1 cellular context compared by ENCODE assay signal in genomic region chr1:25861316-25862286, GRCh38.
A peak's percentile ranks its signal among the peaks of the same experiment; 100 is the strongest.
TF ChIP-seq lines count a peak whose summit lies in the region.

No MANE protein-coding gene starts in this region.

TF ChIP-seq in HepG2, 621 proteins besides CTCF, POLR2A, EP300 and RAD21 (continued from another document and continues in another):
- TF ChIP-seq, protein P1, sequence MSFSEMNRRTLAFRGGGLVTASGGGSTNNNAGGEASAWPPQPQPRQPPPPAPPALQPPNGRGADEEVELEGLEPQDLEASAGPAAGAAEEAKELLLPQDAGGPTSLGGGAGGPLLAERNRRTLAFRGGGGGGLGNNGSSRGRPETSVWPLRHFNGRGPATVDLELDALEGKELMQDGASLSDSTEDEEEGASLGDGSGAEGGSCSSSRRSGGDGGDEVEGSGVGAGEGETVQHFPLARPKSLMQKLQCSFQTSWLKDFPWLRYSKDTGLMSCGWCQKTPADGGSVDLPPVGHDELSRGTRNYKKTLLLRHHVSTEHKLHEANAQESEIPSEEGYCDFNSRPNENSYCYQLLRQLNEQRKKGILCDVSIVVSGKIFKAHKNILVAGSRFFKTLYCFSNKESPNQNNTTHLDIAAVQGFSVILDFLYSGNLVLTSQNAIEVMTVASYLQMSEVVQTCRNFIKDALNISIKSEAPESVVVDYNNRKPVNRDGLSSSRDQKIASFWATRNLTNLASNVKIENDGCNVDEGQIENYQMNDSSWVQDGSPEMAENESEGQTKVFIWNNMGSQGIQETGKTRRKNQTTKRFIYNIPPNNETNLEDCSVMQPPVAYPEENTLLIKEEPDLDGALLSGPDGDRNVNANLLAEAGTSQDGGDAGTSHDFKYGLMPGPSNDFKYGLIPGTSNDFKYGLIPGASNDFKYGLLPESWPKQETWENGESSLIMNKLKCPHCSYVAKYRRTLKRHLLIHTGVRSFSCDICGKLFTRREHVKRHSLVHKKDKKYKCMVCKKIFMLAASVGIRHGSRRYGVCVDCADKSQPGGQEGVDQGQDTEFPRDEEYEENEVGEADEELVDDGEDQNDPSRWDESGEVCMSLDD (CRISPR knock-in tag; IDR thresholded peaks at IDR 0.05; ENCODE audit: borderline replicate concordance), result peak; percentile 65; the same call in 1 of the 2 replicates
- TF ChIP-seq ZKSCAN5 (CRISPR knock-in tag; IDR thresholded peaks at IDR 0.05) (0 out of 2 replicates have a peak, but pooled peaks have one; percentile 13), MBD4 (IDR thresholded peaks at IDR 0.05; ENCODE audit: borderline replicate concordance, low read length) (no peak), DNMT3B (CRISPR knock-in tag; conservative IDR thresholded peaks at IDR 0.05) (no peak), SCMH1 (CRISPR knock-in tag; IDR thresholded peaks at IDR 0.05; ENCODE audit: borderline replicate concordance) (no peak), YEATS2 (CRISPR knock-in tag; IDR thresholded peaks at IDR 0.05; ENCODE audit: borderline replicate concordance) (no peak), FOXK1 (CRISPR knock-in tag; IDR thresholded peaks at IDR 0.05; ENCODE audit: borderline replicate concordance, low read depth) (0 out of 2 replicates have a peak, but pooled peaks have one; percentile 22), SP5 (CRISPR knock-in tag; IDR thresholded peaks at IDR 0.05; ENCODE audit: borderline replicate concordance, low read depth) (peak; percentile 22; the same call in 1 of the 2 replicates), FOSL2 (CRISPR knock-in tag; IDR thresholded peaks at IDR 0.05) (peak; percentile 93), ATF3 (CRISPR knock-in tag; IDR thresholded peaks at IDR 0.05) (peak; percentile 84), ZNF142 (CRISPR knock-in tag; IDR thresholded peaks at IDR 0.05) (no peak), RXRB (CRISPR knock-in tag; IDR thresholded peaks at IDR 0.05; ENCODE audit: borderline replicate concordance) (peak; percentile 75; the same call in 1 of the 2 replicates), ZBTB7A (CRISPR knock-in tag; IDR thresholded peaks at IDR 0.05) (peak; percentile 42; the same call in 1 of the 2 replicates), GATAD2A (CRISPR knock-in tag; IDR thresholded peaks at IDR 0.05) (peak; percentile 81), PTBP1 (IDR thresholded peaks at IDR 0.05; ENCODE audit: low read depth, low read length, poor library complexity, severe bottlenecking) (no peak), ZFY (CRISPR knock-in tag; IDR thresholded peaks at IDR 0.05) (peak; percentile 52; the same call in 1 of the 2 replicates), ETV5 (CRISPR knock-in tag; IDR thresholded peaks at IDR 0.05; ENCODE audit: borderline replicate concordance) (peak; percentile 97), ZNF530 (CRISPR knock-in tag; IDR thresholded peaks at IDR 0.05; ENCODE audit: low read depth) (no peak), SIX4 (CRISPR knock-in tag; IDR thresholded peaks at IDR 0.05) (peak; percentile 85), ZFP82 (CRISPR knock-in tag; IDR thresholded peaks at IDR 0.05; ENCODE audit: borderline replicate concordance) (no peak), KLF6 (CRISPR knock-in tag; IDR thresholded peaks at IDR 0.05) (peak; percentile 68; the same call in 1 of the 2 replicates), TEAD3 (CRISPR knock-in tag; optimal IDR thresholded peaks at IDR 0.05; ENCODE audit: borderline replicate concordance) (peak; percentile 54), ZGPAT (CRISPR knock-in tag; IDR thresholded peaks at IDR 0.05) (peak; percentile 35; the same call in 1 of the 2 replicates), HNF1B (CRISPR knock-in tag; IDR thresholded peaks at IDR 0.05) (peak; percentile 59; the same call in 1 of the 2 replicates), ZNF33B (CRISPR knock-in tag; IDR thresholded peaks at IDR 0.05) (no peak), ZFP62 (CRISPR knock-in tag; IDR thresholded peaks at IDR 0.05) (no peak), MTF2 (CRISPR knock-in tag; IDR thresholded peaks at IDR 0.05; ENCODE audit: borderline replicate concordance) (no peak), ZSCAN9 (CRISPR knock-in tag; IDR thresholded peaks at IDR 0.05; ENCODE audit: borderline replicate concordance) (peak; percentile 43; the same call in 1 of the 2 replicates), YY1 (IDR thresholded peaks at IDR 0.05; ENCODE audit: insufficient read depth, insufficient replicate concordance, low read depth, low read length) (no peak)
- TF ChIP-seq, protein P2, sequence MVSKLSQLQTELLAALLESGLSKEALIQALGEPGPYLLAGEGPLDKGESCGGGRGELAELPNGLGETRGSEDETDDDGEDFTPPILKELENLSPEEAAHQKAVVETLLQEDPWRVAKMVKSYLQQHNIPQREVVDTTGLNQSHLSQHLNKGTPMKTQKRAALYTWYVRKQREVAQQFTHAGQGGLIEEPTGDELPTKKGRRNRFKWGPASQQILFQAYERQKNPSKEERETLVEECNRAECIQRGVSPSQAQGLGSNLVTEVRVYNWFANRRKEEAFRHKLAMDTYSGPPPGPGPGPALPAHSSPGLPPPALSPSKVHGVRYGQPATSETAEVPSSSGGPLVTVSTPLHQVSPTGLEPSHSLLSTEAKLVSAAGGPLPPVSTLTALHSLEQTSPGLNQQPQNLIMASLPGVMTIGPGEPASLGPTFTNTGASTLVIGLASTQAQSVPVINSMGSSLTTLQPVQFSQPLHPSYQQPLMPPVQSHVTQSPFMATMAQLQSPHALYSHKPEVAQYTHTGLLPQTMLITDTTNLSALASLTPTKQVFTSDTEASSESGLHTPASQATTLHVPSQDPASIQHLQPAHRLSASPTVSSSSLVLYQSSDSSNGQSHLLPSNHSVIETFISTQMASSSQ (IDR thresholded peaks at IDR 0.05; ENCODE audit: low read depth), result peak; percentile 36
- TF ChIP-seq, protein P2 (CRISPR knock-in tag; IDR thresholded peaks at IDR 0.05; ENCODE audit: borderline replicate concordance), result peak; percentile 25; the same call in 1 of the 2 replicates
- TF ChIP-seq, protein P3, sequence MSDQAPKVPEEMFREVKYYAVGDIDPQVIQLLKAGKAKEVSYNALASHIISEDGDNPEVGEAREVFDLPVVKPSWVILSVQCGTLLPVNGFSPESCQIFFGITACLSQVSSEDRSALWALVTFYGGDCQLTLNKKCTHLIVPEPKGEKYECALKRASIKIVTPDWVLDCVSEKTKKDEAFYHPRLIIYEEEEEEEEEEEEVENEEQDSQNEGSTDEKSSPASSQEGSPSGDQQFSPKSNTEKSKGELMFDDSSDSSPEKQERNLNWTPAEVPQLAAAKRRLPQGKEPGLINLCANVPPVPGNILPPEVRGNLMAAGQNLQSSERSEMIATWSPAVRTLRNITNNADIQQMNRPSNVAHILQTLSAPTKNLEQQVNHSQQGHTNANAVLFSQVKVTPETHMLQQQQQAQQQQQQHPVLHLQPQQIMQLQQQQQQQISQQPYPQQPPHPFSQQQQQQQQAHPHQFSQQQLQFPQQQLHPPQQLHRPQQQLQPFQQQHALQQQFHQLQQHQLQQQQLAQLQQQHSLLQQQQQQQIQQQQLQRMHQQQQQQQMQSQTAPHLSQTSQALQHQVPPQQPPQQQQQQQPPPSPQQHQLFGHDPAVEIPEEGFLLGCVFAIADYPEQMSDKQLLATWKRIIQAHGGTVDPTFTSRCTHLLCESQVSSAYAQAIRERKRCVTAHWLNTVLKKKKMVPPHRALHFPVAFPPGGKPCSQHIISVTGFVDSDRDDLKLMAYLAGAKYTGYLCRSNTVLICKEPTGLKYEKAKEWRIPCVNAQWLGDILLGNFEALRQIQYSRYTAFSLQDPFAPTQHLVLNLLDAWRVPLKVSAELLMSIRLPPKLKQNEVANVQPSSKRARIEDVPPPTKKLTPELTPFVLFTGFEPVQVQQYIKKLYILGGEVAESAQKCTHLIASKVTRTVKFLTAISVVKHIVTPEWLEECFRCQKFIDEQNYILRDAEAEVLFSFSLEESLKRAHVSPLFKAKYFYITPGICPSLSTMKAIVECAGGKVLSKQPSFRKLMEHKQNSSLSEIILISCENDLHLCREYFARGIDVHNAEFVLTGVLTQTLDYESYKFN (CRISPR knock-in tag; conservative IDR thresholded peaks at IDR 0.05), result peak; percentile 94
- TF ChIP-seq, protein P4, sequence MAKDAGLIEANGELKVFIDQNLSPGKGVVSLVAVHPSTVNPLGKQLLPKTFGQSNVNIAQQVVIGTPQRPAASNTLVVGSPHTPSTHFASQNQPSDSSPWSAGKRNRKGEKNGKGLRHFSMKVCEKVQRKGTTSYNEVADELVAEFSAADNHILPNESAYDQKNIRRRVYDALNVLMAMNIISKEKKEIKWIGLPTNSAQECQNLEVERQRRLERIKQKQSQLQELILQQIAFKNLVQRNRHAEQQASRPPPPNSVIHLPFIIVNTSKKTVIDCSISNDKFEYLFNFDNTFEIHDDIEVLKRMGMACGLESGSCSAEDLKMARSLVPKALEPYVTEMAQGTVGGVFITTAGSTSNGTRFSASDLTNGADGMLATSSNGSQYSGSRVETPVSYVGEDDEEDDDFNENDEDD (CRISPR knock-in tag; IDR thresholded peaks at IDR 0.05; ENCODE audit: borderline replicate concordance), result peak; percentile 40; the same call in 1 of the 2 replicates
- TF ChIP-seq, protein P5, sequence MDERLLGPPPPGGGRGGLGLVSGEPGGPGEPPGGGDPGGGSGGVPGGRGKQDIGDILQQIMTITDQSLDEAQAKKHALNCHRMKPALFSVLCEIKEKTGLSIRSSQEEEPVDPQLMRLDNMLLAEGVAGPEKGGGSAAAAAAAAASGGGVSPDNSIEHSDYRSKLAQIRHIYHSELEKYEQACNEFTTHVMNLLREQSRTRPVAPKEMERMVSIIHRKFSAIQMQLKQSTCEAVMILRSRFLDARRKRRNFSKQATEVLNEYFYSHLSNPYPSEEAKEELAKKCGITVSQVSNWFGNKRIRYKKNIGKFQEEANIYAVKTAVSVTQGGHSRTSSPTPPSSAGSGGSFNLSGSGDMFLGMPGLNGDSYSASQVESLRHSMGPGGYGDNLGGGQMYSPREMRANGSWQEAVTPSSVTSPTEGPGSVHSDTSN (CRISPR knock-in tag; IDR thresholded peaks at IDR 0.05), result no peak
